Comparison of ENCODE assay signal across 12 cellular contexts in the genomic region with DNA sequence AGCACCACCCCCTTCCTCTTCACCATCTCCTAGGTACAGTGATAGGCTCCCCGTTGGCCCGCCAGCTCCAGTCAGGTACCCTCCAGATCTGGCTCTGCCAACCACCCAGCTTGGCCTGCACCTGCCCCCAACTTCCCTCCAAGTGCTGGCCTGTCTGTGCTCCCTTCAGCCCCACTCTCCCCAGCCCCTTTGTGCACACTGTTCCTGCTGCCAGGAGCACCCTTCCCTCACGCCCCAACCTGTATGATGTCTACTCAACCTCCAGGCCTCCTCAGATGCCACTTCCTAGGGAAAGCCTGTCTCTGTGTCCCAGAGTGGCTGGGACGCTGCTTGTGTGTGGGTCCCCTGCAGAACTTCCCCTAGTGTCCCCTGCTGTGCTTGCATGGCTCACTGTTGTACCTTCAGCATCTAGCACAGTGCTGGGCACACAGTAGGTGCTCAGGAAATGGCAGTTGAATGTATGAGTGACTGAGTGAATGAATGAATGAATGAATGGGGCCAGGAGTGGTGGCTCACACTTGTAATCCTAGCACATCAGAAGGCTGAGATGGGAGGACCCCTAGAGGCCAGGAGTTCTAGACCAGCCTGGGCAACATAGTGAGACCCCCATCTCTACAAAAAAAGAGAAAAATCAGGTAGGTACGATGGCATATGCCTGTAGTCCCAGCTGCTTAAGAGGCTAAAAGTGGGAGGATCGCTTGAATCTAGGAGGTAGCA. TPM values are rescaled to one million over a fixed set of nuclear protein-coding genes. Genes with fewer than 3 reads are reported as not detected.
DNase-seq lines count a peak whose midpoint lies in the region; ATAC-seq and TF ChIP-seq lines count a peak whose summit lies in the region.
"Had no signal": no experiment of that assay in that cellular context is flagged by ENCODE, and none has a peak within 500 bp of the region (broad histone marks: within the 10 kb centered on the region; RNA-seq: fewer than 3 reads in every experiment).

No MANE protein-coding gene starts in this region.

- CTCF ChIA-PET in activated CD4-positive, alpha-beta memory T cell treated with anti-CD3 and anti-CD28 coated beads, Interleukin-2, amount 10 ng/mL, durations not matched to agents 7 days and 5 days (lab: Charles Lee), result interaction anchor here (1.9 to 6.4 kb wide), 2 partner anchors 17 to 18 kb away, joined by 6 to 65 read pairs; no protein-coding TSS in a partner anchor
- CTCF ChIA-PET in naive thymus-derived CD4-positive, alpha-beta T cell (lab: Charles Lee), result interaction anchor here (0.6 to 1.5 kb wide), 7 partner anchors 12 to 1570 kb away, joined by 3 to 6 read pairs (median 4); no protein-coding TSS in a partner anchor

- ATAC-seq in naive thymus-derived CD4-positive, alpha-beta T cell, result no peak
- ATAC-seq in GM21447 (IDR thresholded peaks at IDR 0.05; ENCODE audit: unreplicated experiment), result no peak

- H3K23ac ChIP-seq in mesendoderm (ENCODE audit: low read length), result no peak overlapping the region

- DNase-seq in activated CD4-positive, alpha-beta memory T cell treated with anti-CD3 and anti-CD28 coated beads, Interleukin-2, amount 10 ng/mL, durations not matched to agents 7 days and 5 days, result peak; percentile 14
- no peak for DNase-seq in naive thymus-derived CD4-positive, alpha-beta T cell
- no peak for DNase-seq in mesendoderm
- DNase-seq in mesenteric fat pad (ENCODE audit: low spot score), result no peak
- DNase-seq: midbrain, NCI-H2081, Right ventricle myocardium superior had no signal

- peak overlapping the region in 9 of 11 experiments; percentile 87 to 97 (median 95); a peak in 17 of 22 replicates for H3K4me2 ChIP-seq in BLaER1 treated with 17β-estradiol and CSF1 and Interleukin-3, amounts not matched to agents 10 nM and 100 nM
- H3K4me2 ChIP-seq in DOHH2 (ENCODE audit: low read length) (no peak overlapping the region), mesendoderm (ENCODE audit: low read length) (no peak overlapping the region)

- no peaks in the 10 kb centered on the region for H3K79me1 ChIP-seq in mesendoderm (ENCODE audit: low read length)

- no peaks in the 10 kb centered on the region for H3K9me3 Mint-ChIP-seq in activated CD4-positive, alpha-beta memory T cell treated with anti-CD3 and anti-CD28 coated beads, Interleukin-2, amount 10 ng/mL, durations not matched to agents 7 days and 5 days
- H3K9me3 Mint-ChIP-seq in naive thymus-derived CD4-positive, alpha-beta T cell, result peaks cover 0 to 4% (median 0%) of the 10 kb centered on the region in 11 donors

- H4K5ac ChIP-seq in mesendoderm (ENCODE audit: low read length), result no peak overlapping the region

- peaks cover 41 to 80% (median 63%) of the 10 kb centered on the region in 10 experiments for H3K4me1 ChIP-seq in BLaER1 treated with 17β-estradiol and CSF1 and Interleukin-3, amounts not matched to agents 10 nM and 100 nM
- H3K4me1 ChIP-seq in DOHH2 (ENCODE audit: control insufficient read depth, low read length), result peaks cover 48% of the 10 kb centered on the region
- peaks cover 55 to 57% of the 10 kb centered on the region in 2 donors for H3K4me1 ChIP-seq in naive thymus-derived CD4-positive, alpha-beta T cell (ENCODE audit: control insufficient read depth in 2 of 2, insufficient read depth in 2 of 2, low read length in 2 of 2)
- no peaks in the 10 kb centered on the region for H3K4me1 ChIP-seq in mesendoderm (ENCODE audit: control insufficient read depth, low read depth, low read length)

- H2BK5ac ChIP-seq in mesendoderm (ENCODE audit: low read length), result no peak overlapping the region

- no peak overlapping the region for H3K4me3 ChIP-seq in BLaER1 treated with 17β-estradiol and CSF1 and Interleukin-3, amounts not matched to agents 10 nM and 100 nM
- no peak overlapping the region for H3K4me3 ChIP-seq in DOHH2 (ENCODE audit: low read length)
- no peak overlapping the region for H3K4me3 ChIP-seq in naive thymus-derived CD4-positive, alpha-beta T cell (ENCODE audit: low read length)
- H3K4me3 ChIP-seq in mesendoderm (ENCODE audit: low read length), result no peak overlapping the region

- no CpG with 5 or more reads among the region's 6 CpGs for WGBS in mesendoderm (ENCODE audit: extremely low coverage, insufficient coverage, low lambda C conversion rate)

- TF ChIP-seq CTCF in DOHH2 (IDR thresholded peaks at IDR 0.05; ENCODE audit: low read depth, low read length, poor library complexity, severe bottlenecking), result peak; percentile 41

- no peaks in the 10 kb centered on the region for H3K9me2 ChIP-seq in DOHH2 (replicated peaks; ENCODE audit: control insufficient read depth, low read length)

- H2AK5ac ChIP-seq in mesendoderm (ENCODE audit: low read length), result no peak overlapping the region

- peaks cover 22% of the 10 kb centered on the region for H3F3A ChIP-seq in DOHH2 (ENCODE audit: control insufficient read depth, insufficient read depth)

- no peaks in the 10 kb centered on the region for H3K9me3 ChIP-seq in BLaER1 treated with 17β-estradiol and CSF1 and Interleukin-3, amounts not matched to agents 10 nM and 100 nM (replicated peaks in 1 of 11)
- no peaks in the 10 kb centered on the region for H3K9me3 ChIP-seq in DOHH2 (ENCODE audit: control insufficient read depth, insufficient read depth, low read length)
- H3K9me3 ChIP-seq in naive thymus-derived CD4-positive, alpha-beta T cell (ENCODE audit: control insufficient read depth in 2 of 3, low read length in 3 of 3), result no peaks in the 10 kb centered on the region

- H3K79me2 ChIP-seq in DOHH2 (ENCODE audit: control insufficient read depth, low read length) (no peaks in the 10 kb centered on the region), mesendoderm (ENCODE audit: control insufficient read depth, insufficient read depth, low read length) (no peaks in the 10 kb centered on the region)

- H3K27ac ChIP-seq in BLaER1 treated with 17β-estradiol and CSF1 and Interleukin-3, amounts not matched to agents 10 nM and 100 nM, result no peak overlapping the region
- H3K27ac ChIP-seq in DOHH2 (ENCODE audit: low read depth, low read length), result no peak overlapping the region
- no peak overlapping the region for H3K27ac ChIP-seq in naive thymus-derived CD4-positive, alpha-beta T cell (ENCODE audit: low read depth, low read length)
- no peak overlapping the region for H3K27ac ChIP-seq in mesendoderm (ENCODE audit: low read depth, low read length)
- H3K27ac ChIP-seq: epithelial cell of prostate had no signal

- no peak overlapping the region for H3K56ac ChIP-seq in mesendoderm (ENCODE audit: low read length)

- H3K18ac ChIP-seq in mesendoderm (ENCODE audit: low read length), result no peak overlapping the region

- no peak overlapping the region for H2BK15ac ChIP-seq in mesendoderm (replicated peaks; ENCODE audit: low read depth)

- peaks cover 61% of the 10 kb centered on the region for H3K36me3 Mint-ChIP-seq in activated CD4-positive, alpha-beta memory T cell treated with anti-CD3 and anti-CD28 coated beads, Interleukin-2, amount 10 ng/mL, durations not matched to agents 7 days and 5 days (ENCODE audit: low read depth)
- H3K36me3 Mint-ChIP-seq in naive thymus-derived CD4-positive, alpha-beta T cell, result peaks cover 3 to 17% (median 6%) of the 10 kb centered on the region in 5 donors

- intact Hi-C loops in naive thymus-derived CD4-positive, alpha-beta T cell (cut with micrococcal nuclease), result loop anchor here (5.0 to 10.0 kb wide), 2 partner anchors 262 to 1275 kb away; a partner anchor contains a TSS

- peaks cover 0 to 43% (median 28%) of the 10 kb centered on the region in 11 experiments; a peak in 14 of 22 replicates for H3K27me3 ChIP-seq in BLaER1 treated with 17β-estradiol and CSF1 and Interleukin-3, amounts not matched to agents 10 nM and 100 nM
- H3K27me3 ChIP-seq in DOHH2 (ENCODE audit: control insufficient read depth, low read length) (peaks cover 77% of the 10 kb centered on the region), mesendoderm (ENCODE audit: insufficient read depth, low read length, poor library complexity) (no peaks in the 10 kb centered on the region)
- no peaks in the 10 kb centered on the region for H3K27me3 ChIP-seq in naive thymus-derived CD4-positive, alpha-beta T cell (ENCODE audit: control insufficient read depth in 2 of 2, insufficient read depth in 2 of 2, low read length in 2 of 2)

- no peaks in the 10 kb centered on the region for H3K36me3 ChIP-seq in BLaER1 treated with 17β-estradiol and CSF1 and Interleukin-3, amounts not matched to agents 10 nM and 100 nM
- H3K36me3 ChIP-seq in DOHH2 (ENCODE audit: control insufficient read depth, low read length) (no peaks in the 10 kb centered on the region), mesendoderm (ENCODE audit: control insufficient read depth, insufficient read depth, low read length) (no peaks in the 10 kb centered on the region)
- peaks cover 11 to 34% (median 19%) of the 10 kb centered on the region in 3 experiments for H3K36me3 ChIP-seq in naive thymus-derived CD4-positive, alpha-beta T cell (ENCODE audit: control insufficient read depth in 2 of 3, insufficient read depth in 3 of 3, low read length in 3 of 3)

- peak overlapping the region; percentile 88 for H3K4me3 Mint-ChIP-seq in activated CD4-positive, alpha-beta memory T cell treated with anti-CD3 and anti-CD28 coated beads, Interleukin-2, amount 10 ng/mL, durations not matched to agents 7 days and 5 days
- peak overlapping the region; percentile 29 to 89 (median 56) for H3K4me3 Mint-ChIP-seq in naive thymus-derived CD4-positive, alpha-beta T cell

- no peak overlapping the region for H3K9ac ChIP-seq in BLaER1 treated with 17β-estradiol and CSF1 and Interleukin-3, amounts not matched to agents 10 nM and 100 nM
- no peak overlapping the region for H3K9ac ChIP-seq in mesendoderm (ENCODE audit: low read length)

- peaks cover 5% of the 10 kb centered on the region for H3K27me3 Mint-ChIP-seq in activated CD4-positive, alpha-beta memory T cell treated with anti-CD3 and anti-CD28 coated beads, Interleukin-2, amount 10 ng/mL, durations not matched to agents 7 days and 5 days
- peaks cover 0 to 14% (median 0%) of the 10 kb centered on the region in 5 donors for H3K27me3 Mint-ChIP-seq in naive thymus-derived CD4-positive, alpha-beta T cell

- H3K4me1 Mint-ChIP-seq in activated CD4-positive, alpha-beta memory T cell treated with anti-CD3 and anti-CD28 coated beads, Interleukin-2, amount 10 ng/mL, durations not matched to agents 7 days and 5 days, result peaks cover 58% of the 10 kb centered on the region
- H3K4me1 Mint-ChIP-seq in naive thymus-derived CD4-positive, alpha-beta T cell, result peaks cover 37 to 62% (median 56%) of the 10 kb centered on the region in 7 donors

- no peak overlapping the region for H4K8ac ChIP-seq in mesendoderm (ENCODE audit: low read depth, low read length)

- H3K4ac ChIP-seq in mesendoderm (ENCODE audit: low read depth, low read length), result no peak overlapping the region

- H4K20me1 ChIP-seq in BLaER1 treated with 17β-estradiol and CSF1 and Interleukin-3, amounts not matched to agents 10 nM and 100 nM, result peaks cover 0 to 18% (median 0%) of the 10 kb centered on the region in 11 experiments; a peak in 4 of 22 replicates
- peaks cover 23% of the 10 kb centered on the region for H4K20me1 ChIP-seq in DOHH2 (ENCODE audit: control insufficient read depth, insufficient read depth, low read depth, low read length)

- peak overlapping the region; percentile 99 for H3K27ac Mint-ChIP-seq in activated CD4-positive, alpha-beta memory T cell treated with anti-CD3 and anti-CD28 coated beads, Interleukin-2, amount 10 ng/mL, durations not matched to agents 7 days and 5 days
- peak overlapping the region in 8 of 9 donors; percentile 25 to 99 (median 96) for H3K27ac Mint-ChIP-seq in naive thymus-derived CD4-positive, alpha-beta T cell

- no peak overlapping the region for H2BK120ac ChIP-seq in mesendoderm (ENCODE audit: low read depth, low read length)

- POLR2A ChIA-PET in activated CD4-positive, alpha-beta memory T cell treated with anti-CD3 and anti-CD28 coated beads, Interleukin-2, amount 10 ng/mL, durations not matched to agents 7 days and 5 days (lab: Charles Lee), result interaction anchor here (0.9 to 10.2 kb wide), 6 partner anchors 11 to 219 kb away, joined by 3 to 121 read pairs (median 9); no protein-coding TSS in a partner anchor
- POLR2A ChIA-PET in naive thymus-derived CD4-positive, alpha-beta T cell (lab: Charles Lee), result interaction anchor here (1.5 to 8.2 kb wide), 4 partner anchors 9 to 92 kb away, joined by 3 to 175 read pairs (median 12); a partner anchor contains a TSS

RNA-seq across cellular contexts. Expression of a gene that starts 3.0 kb away (rescaled TPM):
- 10 to 100 TPM; 51.9 to 57.7 TPM for total RNA-seq in activated CD4-positive, alpha-beta memory T cell treated with anti-CD3 and anti-CD28 coated beads, Interleukin-2, amount 10 ng/mL, durations not matched to agents 7 days and 5 days
- total RNA-seq in naive thymus-derived CD4-positive, alpha-beta T cell, result 10 to 100 TPM in 4 of 5 experiments, 1 to 10 TPM in 1; 9.4 to 27.9 (median 14.2) TPM
- 1 to 10 TPM; 5.9 to 7.2 TPM for polyA plus RNA-seq in naive thymus-derived CD4-positive, alpha-beta T cell
- not detected for polyA plus RNA-seq in mesendoderm (2013, experiment 1 of 2)
- polyA plus RNA-seq in mesendoderm (2013, experiment 2 of 2), result not detected
- total RNA-seq in mesenteric fat pad, result 0.26 TPM
- total RNA-seq: Right ventricle myocardium superior had no signal

RNA-seq across cellular contexts. Expression of a gene that starts 56.3 kb away (rescaled TPM):
- total RNA-seq in activated CD4-positive, alpha-beta memory T cell treated with anti-CD3 and anti-CD28 coated beads, Interleukin-2, amount 10 ng/mL, durations not matched to agents 7 days and 5 days, result not detected
- not detected for total RNA-seq in naive thymus-derived CD4-positive, alpha-beta T cell
- not detected for polyA plus RNA-seq in naive thymus-derived CD4-positive, alpha-beta T cell
- not detected for polyA plus RNA-seq in mesendoderm (2013, experiment 1 of 2)
- not detected for polyA plus RNA-seq in mesendoderm (2013, experiment 2 of 2)
- 331 TPM for total RNA-seq in mesenteric fat pad
- total RNA-seq: M059J had no signal

Comparison
In these comparisons a context has a peak if more than half of its experiments do, and no peak if none do; other contexts are left out.
1. H3K4me2 ChIP-seq: peak in BLaER1 treated with 17β-estradiol and CSF1 and Interleukin-3, amounts not matched to agents 10 nM and 100 nM (9 of 11); none in DOHH2 (single experiment) and mesendoderm (single experiment).
2. RNA of a gene that starts 56.3 kb away (total RNA-seq): 331 TPM in mesenteric fat pad (single experiment); not detected in activated CD4-positive, alpha-beta memory T cell treated with anti-CD3 and anti-CD28 coated beads, Interleukin-2, amount 10 ng/mL, durations not matched to agents 7 days and 5 days and not detected in naive thymus-derived CD4-positive, alpha-beta T cell; every median in the first group is over 100 times any median in the second.